32 cellular contexts compared by ENCODE assay signal in the genomic region with DNA sequence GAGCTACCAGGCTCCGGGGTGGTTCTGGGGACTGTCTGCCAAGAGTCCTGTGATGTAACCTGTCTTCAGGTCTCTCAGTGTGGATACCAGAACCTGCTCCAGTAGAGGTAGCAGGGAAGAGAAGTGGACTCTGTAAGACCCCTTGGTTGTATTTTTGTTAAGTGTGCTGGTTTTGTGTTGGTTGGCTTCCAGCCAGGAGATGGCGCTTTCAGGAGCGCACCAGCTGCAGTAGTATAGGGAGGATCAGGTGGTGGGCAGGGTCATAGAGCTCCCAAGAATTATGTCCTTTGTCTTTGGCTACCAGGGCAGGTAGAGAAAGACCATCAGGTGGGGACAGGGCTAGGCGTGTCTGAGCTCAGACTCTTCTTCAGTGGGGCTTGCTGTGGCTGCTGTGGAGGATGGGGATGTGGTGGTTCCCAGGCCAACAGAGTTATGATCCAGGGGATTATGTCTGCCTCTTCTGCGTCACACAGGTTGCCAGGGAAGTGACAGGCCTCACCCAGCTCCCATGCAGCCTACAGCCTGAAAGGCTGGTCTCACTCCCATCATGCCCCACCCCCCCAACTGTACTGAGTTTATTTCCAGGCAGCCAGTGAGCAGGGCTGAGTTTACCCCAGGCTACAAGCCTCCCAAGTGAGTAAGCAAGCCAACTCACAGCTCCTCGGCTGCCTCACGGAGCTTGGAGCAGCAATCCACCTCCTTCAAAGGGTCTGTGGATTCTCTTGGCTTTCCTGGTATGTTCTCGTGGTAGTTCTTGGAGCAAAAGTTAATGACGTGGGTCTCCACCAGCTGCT.
DNase-seq lines count a peak whose midpoint lies in the region; ATAC-seq and TF ChIP-seq lines count a peak whose summit lies in the region.
"Had no signal": no experiment of that assay in that cellular context is flagged by ENCODE, and none has a peak within 500 bp of the region (broad histone marks: within the 10 kb centered on the region; RNA-seq: fewer than 3 reads in every experiment).

No MANE protein-coding gene starts in this region.

- no peak overlapping the region for H4K8ac ChIP-seq in mesenchymal stem cell (ENCODE audit: low read length)

- no peak for TF ChIP-seq CTCF in AG10803 (conservative IDR thresholded peaks at IDR 0.05; ENCODE audit: low read length)
- TF ChIP-seq CTCF in WTC11 (IDR thresholded peaks at IDR 0.05): no peak
- TF ChIP-seq CTCF in foreskin keratinocyte (conservative IDR thresholded peaks at IDR 0.05): no peak

- in situ Hi-C loops in KBM-7 (cut with MboI; ENCODE audit: low pct_unique_long_range_greater_than_20kb, low sequenced_read_pairs): no loop called here

- H2BK5ac ChIP-seq in mesenchymal stem cell (ENCODE audit: low read depth, low read length, poor library complexity, severe bottlenecking): no peak overlapping the region

- H3K4me1 ChIP-seq in foreskin keratinocyte (no peaks in the 10 kb centered on the region), mesenchymal stem cell (ENCODE audit: control insufficient read depth, insufficient read depth, low read depth, low read length) (peaks cover 1% of the 10 kb centered on the region)
- H3K4me1 ChIP-seq: esophagus muscularis mucosa, pancreas, SJCRH30 had no signal

- H3K9ac ChIP-seq in mesenchymal stem cell (ENCODE audit: low read length): no peak overlapping the region

- peak; percentile 72 for ATAC-seq in WTC11
- peak; percentile 19 for ATAC-seq in foreskin keratinocyte
- ATAC-seq in GM19455 (IDR thresholded peaks at IDR 0.05; ENCODE audit: unreplicated experiment): no peak
- ATAC-seq: K562; left cardiac atrium; pancreas; stimulated activated naive CD8-positive, alpha-beta T cell treated with anti-CD3 and anti-CD28 coated beads, Interleukin-15, Interleukin-2, amounts not matched to agents 100 U/mL and 50 U/mL, for 24 hours had no signal

- no peaks in the 10 kb centered on the region for H3K79me1 ChIP-seq in mesenchymal stem cell (replicated peaks; ENCODE audit: low read length, poor library complexity, severe bottlenecking)

- H2BK15ac ChIP-seq in mesenchymal stem cell (ENCODE audit: low read depth, poor library complexity, severe bottlenecking): no peak overlapping the region

- no peak overlapping the region for H3K4me3 ChIP-seq in AG10803 (ENCODE audit: low read length)
- no peak overlapping the region for H3K4me3 ChIP-seq in mesenchymal stem cell (ENCODE audit: insufficient read depth in 1 of 2, low read depth in 1 of 2, low read length in 2 of 2)
- H3K4me3 ChIP-seq: esophagus muscularis mucosa, K562, pancreas, SJCRH30 had no signal

- no peak overlapping the region for H3K4me2 ChIP-seq in mesenchymal stem cell (ENCODE audit: low read length, poor library complexity, severe bottlenecking)

- CTCF ChIA-PET in WTC11 (lab: Charles Lee): interaction anchor here (1.0 to 1.3 kb wide), 2 partner anchors 14 to 15 kb away, joined by 4 to 5 read pairs; no protein-coding TSS in a partner anchor

- H2BK12ac ChIP-seq in mesenchymal stem cell (ENCODE audit: low read length in 2 of 2): no peak overlapping the region

- no peaks in the 10 kb centered on the region; the same call in 1 of the 2 replicates for H3K36me3 Mint-ChIP-seq in WTC11
- H3K36me3 Mint-ChIP-seq: activated naive CD8-positive, alpha-beta T cell treated with anti-CD3 and anti-CD28 coated beads for 36 hours had no signal

- H3K14ac ChIP-seq in mesenchymal stem cell (ENCODE audit: low read length in 2 of 2): no peak overlapping the region

- H4K91ac ChIP-seq in mesenchymal stem cell (ENCODE audit: low read length): no peak overlapping the region

- H3K27me3 ChIP-seq in foreskin keratinocyte (no peaks in the 10 kb centered on the region), mesenchymal stem cell (ENCODE audit: control insufficient read depth in 1 of 2, insufficient read depth in 1 of 2, low read length in 2 of 2) (no peaks in the 10 kb centered on the region)
- H3K27me3 ChIP-seq: esophagus muscularis mucosa, pancreas, SJCRH30 had no signal

- H3K18ac ChIP-seq in mesenchymal stem cell (ENCODE audit: low read depth in 1 of 2, low read length in 2 of 2): no peak overlapping the region

- H2AK5ac ChIP-seq in mesenchymal stem cell (ENCODE audit: low read length, severe bottlenecking): no peak overlapping the region

- no peak overlapping the region for H3K27ac Mint-ChIP-seq in WTC11
- H3K27ac Mint-ChIP-seq: activated naive CD8-positive, alpha-beta T cell treated with anti-CD3 and anti-CD28 coated beads for 36 hours; activated T-cell treated with anti-CD3 and anti-CD28 coated beads, Interleukin-2, amount 50 U/mL, for 24 hours; CD4-positive, alpha-beta T cell; nephron progenitor cell had no signal

- no peak overlapping the region for H3K4me3 Mint-ChIP-seq in WTC11
- H3K4me3 Mint-ChIP-seq: activated naive CD8-positive, alpha-beta T cell treated with anti-CD3 and anti-CD28 coated beads for 36 hours; activated T-cell treated with anti-CD3 and anti-CD28 coated beads, Interleukin-2, amount 50 U/mL, for 24 hours; CD4-positive, alpha-beta T cell; nephron progenitor cell had no signal

- peak; percentile 8 for DNase-seq in AG10803 (ENCODE audit: low read depth)
- peak; percentile 11 for DNase-seq in HT1080 (ENCODE audit: low read depth)
- DNase-seq in WTC11 (ENCODE audit: low spot score): peak; percentile 26
- peak; percentile 33 to 70 for DNase-seq in foreskin keratinocyte
- DNase-seq in germinal center (ENCODE audit: low spot score): no peak
- DNase-seq in mesenchymal stem cell: no peak
- no peak for DNase-seq in KBM-7
- DNase-seq: activated CD4-positive, CD25-positive, alpha-beta regulatory T cell; activated gamma-delta T cell; activated naive CD8-positive, alpha-beta T cell treated with anti-CD3 and anti-CD28 coated beads for 36 hours; activated T-cell treated with anti-CD3 and anti-CD28 coated beads, Interleukin-2, amount 50 U/mL, for 24 hours; aorta; CD4-positive, alpha-beta T cell; central memory CD4-positive, alpha-beta T cell; DMS79 treated with DMSO at 0.1 percent for 48 hours; foreskin melanocyte; left cardiac atrium; NCI-H1105 treated with DMSO at 0.1 percent for 48 hours; NCI-H2029; NCI-H345; NCI-H774; nephron progenitor cell; retina; RPMI8226; small intestine; stimulated activated CD4-positive, alpha-beta T cell treated with anti-CD3 and anti-CD28 coated beads, Interleukin-1b, Interleukin-23, amount 100 ng/mL, for 48 hours; stimulated activated naive CD8-positive, alpha-beta T cell treated with anti-CD3 and anti-CD28 coated beads, Interleukin-15, Interleukin-2, amounts not matched to agents 100 U/mL and 50 U/mL, for 24 hours had no signal

- H3K9me3 ChIP-seq in mesenchymal stem cell (ENCODE audit: control insufficient read depth, low read length): peaks cover 12% of the 10 kb centered on the region
- H3K9me3 ChIP-seq: esophagus muscularis mucosa, pancreas, SJCRH30 had no signal

- H3K27ac ChIP-seq in foreskin keratinocyte (no peak overlapping the region), mesenchymal stem cell (ENCODE audit: low read length, poor library complexity, severe bottlenecking) (no peak overlapping the region)
- H3K27ac ChIP-seq: esophagus muscularis mucosa, pancreas, SJCRH30 had no signal

- no peak overlapping the region for H3K4ac ChIP-seq in mesenchymal stem cell (ENCODE audit: low read depth in 1 of 2, low read length in 2 of 2)

- no peaks in the 10 kb centered on the region for H3K27me3 Mint-ChIP-seq in WTC11 (ENCODE audit: low read depth)
- H3K27me3 Mint-ChIP-seq: activated naive CD8-positive, alpha-beta T cell treated with anti-CD3 and anti-CD28 coated beads for 36 hours; activated T-cell treated with anti-CD3 and anti-CD28 coated beads, Interleukin-2, amount 50 U/mL, for 24 hours; CD4-positive, alpha-beta T cell had no signal

- 98% methylated on average over 9 of the region's 9 CpGs for WGBS in mesenchymal stem cell

- H3K36me3 ChIP-seq in mesenchymal stem cell (ENCODE audit: control insufficient read depth in 1 of 2, insufficient read depth in 2 of 2, low read depth in 1 of 2, low read length in 2 of 2): no peaks in the 10 kb centered on the region
- H3K36me3 ChIP-seq: esophagus muscularis mucosa, pancreas, SJCRH30 had no signal

- H3K9me3 Mint-ChIP-seq in WTC11: peaks cover 25% of the 10 kb centered on the region

- no peak overlapping the region for H2BK120ac ChIP-seq in mesenchymal stem cell (ENCODE audit: low read depth, low read length)

- H2AFZ ChIP-seq in mesenchymal stem cell (ENCODE audit: low read depth, low read length): no peak overlapping the region

- peaks cover 35% of the 10 kb centered on the region for H3K4me1 Mint-ChIP-seq in WTC11
- H3K4me1 Mint-ChIP-seq: activated naive CD8-positive, alpha-beta T cell treated with anti-CD3 and anti-CD28 coated beads for 36 hours; nephron progenitor cell had no signal

- POLR2A ChIA-PET in WTC11 (lab: Charles Lee): no interaction called here

- no peak overlapping the region for H3K23ac ChIP-seq in mesenchymal stem cell (ENCODE audit: low read length in 2 of 2)

TF ChIP-seq in WTC11, 78 proteins besides CTCF, POLR2A, EP300 and RAD21 (continues in another document):
- TF ChIP-seq ZNF416 (CRISPR knock-in tag; IDR thresholded peaks at IDR 0.05) (no peak), TEAD4 (CRISPR knock-in tag; IDR thresholded peaks at IDR 0.05) (no peak), PRRX2 (CRISPR knock-in tag; IDR thresholded peaks at IDR 0.05) (no peak), ZNF138 (CRISPR knock-in tag; conservative IDR thresholded peaks at IDR 0.05) (no peak), TP53 (CRISPR knock-in tag; IDR thresholded peaks at IDR 0.05) (no peak), ZNF121 (CRISPR knock-in tag; IDR thresholded peaks at IDR 0.05) (no peak), JUN (CRISPR knock-in tag; IDR thresholded peaks at IDR 0.05) (no peak), NFE2L1 (CRISPR knock-in tag; IDR thresholded peaks at IDR 0.05) (no peak), HMGA2 (CRISPR knock-in tag; IDR thresholded peaks at IDR 0.05) (no peak)
- TF ChIP-seq, protein P1, sequence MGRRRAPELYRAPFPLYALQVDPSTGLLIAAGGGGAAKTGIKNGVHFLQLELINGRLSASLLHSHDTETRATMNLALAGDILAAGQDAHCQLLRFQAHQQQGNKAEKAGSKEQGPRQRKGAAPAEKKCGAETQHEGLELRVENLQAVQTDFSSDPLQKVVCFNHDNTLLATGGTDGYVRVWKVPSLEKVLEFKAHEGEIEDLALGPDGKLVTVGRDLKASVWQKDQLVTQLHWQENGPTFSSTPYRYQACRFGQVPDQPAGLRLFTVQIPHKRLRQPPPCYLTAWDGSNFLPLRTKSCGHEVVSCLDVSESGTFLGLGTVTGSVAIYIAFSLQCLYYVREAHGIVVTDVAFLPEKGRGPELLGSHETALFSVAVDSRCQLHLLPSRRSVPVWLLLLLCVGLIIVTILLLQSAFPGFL (CRISPR knock-in tag; IDR thresholded peaks at IDR 0.05; ENCODE audit: borderline replicate concordance): no peak

Comparison
In these comparisons a context has a peak if more than half of its experiments do, and no peak if none do; other contexts are left out.
1. DNase-seq: peak in AG10803 (single experiment), HT1080 (single experiment), WTC11 (single experiment) and foreskin keratinocyte (2 of 2); none in germinal center (single experiment), mesenchymal stem cell (single experiment) and KBM-7 (single experiment).